In the genomic region with DNA sequence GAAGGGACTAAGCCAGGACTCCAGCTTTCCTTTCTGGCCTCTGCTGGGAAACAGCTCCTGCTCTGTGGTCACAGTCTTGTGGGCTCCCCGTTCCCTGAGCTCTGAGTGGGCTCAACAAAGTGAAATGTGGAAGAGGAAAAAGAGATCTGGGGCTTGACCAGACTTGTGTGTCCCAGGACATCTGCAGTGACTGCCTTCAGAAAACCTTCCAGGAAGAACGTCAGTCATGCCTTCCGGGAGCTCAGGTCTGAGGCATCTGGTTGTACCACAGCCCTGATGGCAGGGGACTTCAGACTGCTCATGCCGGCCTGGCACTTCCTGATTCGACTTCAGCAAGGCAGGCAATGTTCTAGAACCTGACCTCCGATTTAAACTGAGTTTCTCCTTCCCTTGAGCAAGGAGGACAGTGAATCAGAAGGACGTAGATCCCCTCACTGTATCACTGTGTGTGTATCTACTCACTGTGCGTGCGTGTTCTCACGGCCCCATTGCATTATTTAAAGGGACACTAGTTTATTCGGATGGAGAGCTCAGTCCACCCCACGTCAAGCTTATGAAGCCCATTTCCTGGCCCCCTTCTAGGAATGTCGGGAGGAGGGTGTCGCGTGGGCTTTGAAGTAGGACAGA, we compare ENCODE assay signal across 9 cellular contexts. TPM values are rescaled to one million over a fixed set of nuclear protein-coding genes. Genes with fewer than 3 reads are reported as not detected.
DNase-seq lines count a peak whose midpoint lies in the region; ATAC-seq, FAIRE-seq and TF ChIP-seq lines count a peak whose summit lies in the region.
"Had no signal": no experiment of that assay in that cellular context is flagged by ENCODE, and none has a peak within 500 bp of the region (broad histone marks: within the 10 kb centered on the region; RNA-seq: fewer than 3 reads in every experiment).

No MANE protein-coding gene starts in this region.

- no peaks in the 10 kb centered on the region for H3K36me3 ChIP-seq in iPS-20b (ENCODE audit: insufficient read depth, low read depth, low read length)

- no peak for FAIRE-seq in D721Med (lab: Jason Lieb, UNC)
- FAIRE-seq: endometrium had no signal

- H3K27me3 ChIP-seq in iPS-20b (ENCODE audit: insufficient read depth, low read length) = peaks cover 68% of the 10 kb centered on the region

- ATAC-seq in activated naive CD8-positive, alpha-beta T cell treated with anti-CD3 and anti-CD28 coated beads, Interleukin-2, amount 10 ng/mL, durations not matched to agents 7 days and 5 days (ENCODE audit: low read depth) = no peak
- ATAC-seq in stimulated activated naive CD8-positive, alpha-beta T cell treated with anti-CD3 and anti-CD28 coated beads, Interleukin-15, Interleukin-2, amounts not matched to agents 100 U/mL and 50 U/mL, for 24 hours = peak; percentile 55

- DNase-seq in AG08396 (ENCODE audit: low spot score) (peak; percentile 61), HK-2 (ENCODE audit: unreplicated experiment) (peak; percentile 31), mesenteric fat pad (ENCODE audit: low spot score) (no peak), D721Med (ENCODE audit: insufficient read length, low spot score) (no peak), kidney glomerular epithelial cell (lab: John Stamatoyannopoulos, UW) (no peak)
- DNase-seq in activated naive CD8-positive, alpha-beta T cell treated with anti-CD3 and anti-CD28 coated beads, Interleukin-2, amount 10 ng/mL, durations not matched to agents 7 days and 5 days = no peak
- DNase-seq in stimulated activated naive CD8-positive, alpha-beta T cell treated with anti-CD3 and anti-CD28 coated beads, Interleukin-15, Interleukin-2, amounts not matched to agents 100 U/mL and 50 U/mL, for 24 hours = no peak

- H3K9me3 ChIP-seq in iPS-20b (ENCODE audit: insufficient read depth, low read depth, low read length) = no peaks in the 10 kb centered on the region

- POLR2A ChIA-PET in activated naive CD8-positive, alpha-beta T cell treated with anti-CD3 and anti-CD28 coated beads, Interleukin-2, amount 10 ng/mL, durations not matched to agents 7 days and 5 days (lab: Charles Lee) = interaction anchor here (0.7 kb wide), 1 partner anchor 17 kb away, joined by 3 read pairs; no protein-coding TSS in a partner anchor

- H3K9me3 Mint-ChIP-seq in activated naive CD8-positive, alpha-beta T cell treated with anti-CD3 and anti-CD28 coated beads, Interleukin-2, amount 10 ng/mL, durations not matched to agents 7 days and 5 days = peaks cover 3% of the 10 kb centered on the region

- H3K9ac ChIP-seq in iPS-20b (ENCODE audit: low read depth, low read length) = no peak overlapping the region

- no peak overlapping the region for H3K27ac ChIP-seq in iPS-20b (ENCODE audit: low read length)

- peaks cover 3% of the 10 kb centered on the region for H3K36me3 Mint-ChIP-seq in activated naive CD8-positive, alpha-beta T cell treated with anti-CD3 and anti-CD28 coated beads, Interleukin-2, amount 10 ng/mL, durations not matched to agents 7 days and 5 days

- peaks cover 42% of the 10 kb centered on the region for H3K27me3 Mint-ChIP-seq in activated naive CD8-positive, alpha-beta T cell treated with anti-CD3 and anti-CD28 coated beads, Interleukin-2, amount 10 ng/mL, durations not matched to agents 7 days and 5 days

- H3K27ac Mint-ChIP-seq in activated naive CD8-positive, alpha-beta T cell treated with anti-CD3 and anti-CD28 coated beads, Interleukin-2, amount 10 ng/mL, durations not matched to agents 7 days and 5 days = no peak overlapping the region

- no peak for TF ChIP-seq CTCF in D721Med (IDR thresholded peaks at IDR 0.05; ENCODE audit: insufficient read depth, missing control alignments)

- no peaks in the 10 kb centered on the region for H3K4me1 ChIP-seq in iPS-20b (ENCODE audit: insufficient read depth, low read length)

- H3K4me3 ChIP-seq in iPS-20b (ENCODE audit: low read length) = peak overlapping the region; percentile 73

- H3K4me3 Mint-ChIP-seq in activated naive CD8-positive, alpha-beta T cell treated with anti-CD3 and anti-CD28 coated beads, Interleukin-2, amount 10 ng/mL, durations not matched to agents 7 days and 5 days = peak overlapping the region; percentile 23

- peaks cover 7% of the 10 kb centered on the region for H3K4me1 Mint-ChIP-seq in activated naive CD8-positive, alpha-beta T cell treated with anti-CD3 and anti-CD28 coated beads, Interleukin-2, amount 10 ng/mL, durations not matched to agents 7 days and 5 days

RNA-seq across cellular contexts. Expression of a gene that starts 0.6 kb away (rescaled TPM):
- total RNA-seq in activated naive CD8-positive, alpha-beta T cell treated with anti-CD3 and anti-CD28 coated beads, Interleukin-2, amount 10 ng/mL, durations not matched to agents 7 days and 5 days = 1 to 10 TPM; 1.1 to 1.8 TPM
- total RNA-seq in mesenteric fat pad = 5.3 TPM

Comparison
In these comparisons a context has a peak if more than half of its experiments do, and no peak if none do; other contexts are left out.
1. DNase-seq: peak in AG08396 (single experiment) and HK-2 (single experiment); none in activated naive CD8-positive, alpha-beta T cell treated with anti-CD3 and anti-CD28 coated beads, Interleukin-2, amount 10 ng/mL, durations not matched to agents 7 days and 5 days (single experiment), stimulated activated naive CD8-positive, alpha-beta T cell treated with anti-CD3 and anti-CD28 coated beads, Interleukin-15, Interleukin-2, amounts not matched to agents 100 U/mL and 50 U/mL, for 24 hours (single experiment), mesenteric fat pad (single experiment), D721Med (single experiment) and kidney glomerular epithelial cell (single experiment).